In genomic region chr16:1452530-1452929, GRCh38 we compare ENCODE assay signal across 11 cellular contexts. TPM values are rescaled to one million over a fixed set of nuclear protein-coding genes. Genes with fewer than 3 reads are reported as not detected.
"Had no signal": no experiment of that assay in that cellular context is flagged by ENCODE, and none has a peak within 500 bp of the region (broad histone marks: within the 10 kb centered on the region; RNA-seq: fewer than 3 reads in every experiment).

No MANE protein-coding gene starts in this region.

- ATAC-seq: GM23338, HCT116 had no signal

- H3K4me3 ChIP-seq: GM23248, GM23338, HAP-1 had no signal

- H3K27ac ChIP-seq: GM23248 had no signal

- H3K4me1 Mint-ChIP-seq: GM23338, H9 had no signal

- H3K4me3 Mint-ChIP-seq: GM23338, H9, HFFc6 had no signal

- H3K9me3 ChIP-seq: HAP-1 had no signal

- DNase-seq: GM23248, GOT3, H7, H9, HCEC 1CT, HFFc6 had no signal

- H3K4me1 ChIP-seq: HAP-1 had no signal

- H3K27ac Mint-ChIP-seq: GM23338, HFFc6 had no signal

RNA-seq across cellular contexts. Expression of gene CCDC154, which starts 8.2 kb away (rescaled TPM):
- total RNA-seq: GM23248, GM23338, H4, H7 had no signal

RNA-seq across cellular contexts. Expression of gene PERCC1, which starts 21.7 kb away (rescaled TPM):
- total RNA-seq: GM23248, GM23338, H1, H4, H7, H9, HFFc6 had no signal

RNA-seq across cellular contexts. Expression of gene PTX4, which starts 36.2 kb away (rescaled TPM):
- total RNA-seq: GM23248, GM23338, H1, H4, H7, H9 had no signal
